In genomic region chr10:77894058-77894457, GRCh38 we compare ENCODE assay signal across 22 cellular contexts. TPM values are rescaled to one million over a fixed set of nuclear protein-coding genes. Genes with fewer than 3 reads are reported as not detected.
A peak's percentile ranks its signal among the peaks of the same experiment; 100 is the strongest.
DNase-seq lines count a peak whose midpoint lies in the region; ATAC-seq and TF ChIP-seq lines count a peak whose summit lies in the region.
"Had no signal": no experiment of that assay in that cellular context is flagged by ENCODE, and none has a peak within 500 bp of the region (broad histone marks: within the 10 kb centered on the region; RNA-seq: fewer than 3 reads in every experiment).

No MANE protein-coding gene starts in this region.

- H3K27ac ChIP-seq in GM23338 (ENCODE audit: low read depth) (peak overlapping the region; percentile 63; the same call in 1 of the 2 replicates), prostate gland (peak overlapping the region; percentile 92 to 93), PC-9 (no peak overlapping the region)
- H3K27ac ChIP-seq: A549, BLaER1, SK-N-MC had no signal

- H4K20me1 ChIP-seq in GM23338 (replicated peaks; ENCODE audit: insufficient read depth) (peaks cover 8% of the 10 kb centered on the region; the same call in 1 of the 2 replicates), PC-9 (ENCODE audit: insufficient read depth) (peaks cover 24% of the 10 kb centered on the region; the same call in 1 of the 2 replicates)

- H3K9me3 ChIP-seq in prostate gland = no peaks in the 10 kb centered on the region
- H3K9me3 ChIP-seq in PC-9 (ENCODE audit: insufficient read depth, low read depth) = no peaks in the 10 kb centered on the region
- H3K9me3 ChIP-seq: A549, BLaER1 had no signal

- peaks cover 86% of the 10 kb centered on the region for H3K79me2 ChIP-seq in GM23338 (replicated peaks; ENCODE audit: insufficient read depth)
- H3K79me2 ChIP-seq in PC-9 (ENCODE audit: low read depth) = peaks cover 84% of the 10 kb centered on the region

- DNase-seq in GM23338 (ENCODE audit: low spot score) (no peak), glutamatergic neuron (no peak), prostate gland (ENCODE audit: low spot score) (no peak), mesenteric fat pad (ENCODE audit: low spot score) (no peak), PC-9 (no peak), HT-29 (ENCODE audit: low spot score) (no peak), globus pallidus (ENCODE audit: low spot score) (no peak)
- DNase-seq: Calu3; CD4-positive, alpha-beta memory T cell; HFFc6; Kasumi-1; NCI-H1105; NCI-H2081; NCI-H2171 treated with DMSO at 0.1 percent for 48 hours; NCI-H446; NCI-H69; SHP77 had no signal

- no peaks in the 10 kb centered on the region for H3K36me3 ChIP-seq in GM23338 (ENCODE audit: insufficient read depth)
- H3K36me3 ChIP-seq in prostate gland = no peaks in the 10 kb centered on the region
- no peaks in the 10 kb centered on the region for H3K36me3 ChIP-seq in PC-9 (ENCODE audit: low read depth)
- H3K36me3 ChIP-seq: BLaER1 had no signal

- H3K4me3 Mint-ChIP-seq in GM23338 = no peak overlapping the region
- peak overlapping the region; percentile 48 for H3K4me3 Mint-ChIP-seq in activated T-helper 17 cell treated with anti-CD3 and anti-CD28 coated beads, Interleukin-2, amount 50 U/mL, for 72 hours
- no peak overlapping the region for H3K4me3 Mint-ChIP-seq in glutamatergic neuron (ENCODE audit: unreplicated experiment)
- H3K4me3 Mint-ChIP-seq: CD4-positive, alpha-beta memory T cell; HFFc6; IgD-negative memory B cell had no signal

- H3K4me2 ChIP-seq in GM23338 (no peak overlapping the region), PC-9 (no peak overlapping the region)
- H3K4me2 ChIP-seq: A549, BLaER1 had no signal

- 46% methylated on average over 3 of the region's 3 CpGs for WGBS in prostate gland

- H3K9me3 Mint-ChIP-seq in GM23338 (no peaks in the 10 kb centered on the region), glutamatergic neuron (ENCODE audit: unreplicated experiment) (peaks cover 10% of the 10 kb centered on the region)
- H3K9me3 Mint-ChIP-seq in activated T-helper 17 cell treated with anti-CD3 and anti-CD28 coated beads, Interleukin-2, amount 50 U/mL, for 72 hours = no peaks in the 10 kb centered on the region
- H3K9me3 Mint-ChIP-seq: CD4-positive, alpha-beta memory T cell; HFFc6; IgD-negative memory B cell had no signal

- H3F3A ChIP-seq in GM23338 (replicated peaks; ENCODE audit: low read depth) (0 out of 2 replicates have a peak, but pooled peaks cover 9% of the 10 kb centered on the region), PC-9 (ENCODE audit: insufficient read depth, low read depth) (peaks cover 16% of the 10 kb centered on the region; the same call in 1 of the 2 replicates)

- CTCF ChIA-PET in PC-9 (lab: Charles Lee) = interaction anchor here (0.6 kb wide), 1 partner anchor 136 kb away, joined by 3 read pairs; no protein-coding TSS in a partner anchor

- H2AFZ ChIP-seq in GM23338 (no peak overlapping the region), PC-9 (no peak overlapping the region)

- H3K27ac Mint-ChIP-seq in GM23338 = peak overlapping the region; percentile 82; the same call in 1 of the 2 replicates
- H3K27ac Mint-ChIP-seq in activated T-helper 17 cell treated with anti-CD3 and anti-CD28 coated beads, Interleukin-2, amount 50 U/mL, for 72 hours = peak overlapping the region; percentile 81
- H3K27ac Mint-ChIP-seq in glutamatergic neuron (ENCODE audit: unreplicated experiment) = peak overlapping the region; percentile 33
- H3K27ac Mint-ChIP-seq: HFFc6 had no signal

- H3K27me3 ChIP-seq in GM23338 (ENCODE audit: insufficient read depth) = no peaks in the 10 kb centered on the region
- H3K27me3 ChIP-seq in prostate gland (replicated peaks; ENCODE audit: insufficient read depth) = no peaks in the 10 kb centered on the region
- no peaks in the 10 kb centered on the region for H3K27me3 ChIP-seq in PC-9 (ENCODE audit: insufficient read depth, low read depth)
- H3K27me3 ChIP-seq: BLaER1 had no signal

- H3K4me1 ChIP-seq in GM23338 (ENCODE audit: insufficient read depth) (peaks cover 46% of the 10 kb centered on the region), prostate gland (replicated peaks) (peaks cover 45% of the 10 kb centered on the region), PC-9 (replicated peaks; ENCODE audit: insufficient read depth) (peaks cover 24% of the 10 kb centered on the region)

- no peak for ATAC-seq in GM23338
- ATAC-seq in activated T-helper 17 cell treated with anti-CD3 and anti-CD28 coated beads, Interleukin-2, amount 50 U/mL, for 72 hours (replicated peaks) = peak; percentile 62
- ATAC-seq: A549 had no signal

- peaks cover 24% of the 10 kb centered on the region for H3K27me3 Mint-ChIP-seq in GM23338 (ENCODE audit: insufficient read depth, low read depth, poor library complexity)
- no peaks in the 10 kb centered on the region for H3K27me3 Mint-ChIP-seq in activated T-helper 17 cell treated with anti-CD3 and anti-CD28 coated beads, Interleukin-2, amount 50 U/mL, for 72 hours
- peaks cover 4% of the 10 kb centered on the region for H3K27me3 Mint-ChIP-seq in glutamatergic neuron (ENCODE audit: unreplicated experiment)

- no peak overlapping the region for H3K4me3 ChIP-seq in GM23338
- no peak overlapping the region for H3K4me3 ChIP-seq in prostate gland
- no peak overlapping the region for H3K4me3 ChIP-seq in PC-9
- H3K4me3 ChIP-seq: A549, BLaER1, SK-N-MC had no signal

- intact Hi-C loops in prostate gland (cut with DNase I) (no loop called here), PC-9 (cut with micrococcal nuclease; ENCODE audit: unreplicated experiment) (no loop called here)

- H3K9me2 ChIP-seq in GM23338 (ENCODE audit: insufficient read depth) = no peaks in the 10 kb centered on the region
- no peaks in the 10 kb centered on the region for H3K9me2 ChIP-seq in PC-9 (ENCODE audit: insufficient read depth)

- no peak for TF ChIP-seq POLR2A in prostate gland (IDR thresholded peaks at IDR 0.05)

- BruUV-seq in PC-9 (replicated peaks; lab: Mats Ljungman, UMichigan) = no TSS peak

- TF ChIP-seq CTCF in GM23338 (conservative IDR thresholded peaks at IDR 0.05; ENCODE audit: low read depth in 2 of 2) (no peak), glutamatergic neuron (IDR thresholded peaks at IDR 0.05; ENCODE audit: partially characterized antibody, unreplicated experiment) (no peak), prostate gland (IDR thresholded peaks at IDR 0.05) (no peak), PC-9 (conservative IDR thresholded peaks at IDR 0.05) (no peak)

- H3K4me1 Mint-ChIP-seq in GM23338 (peaks cover 69% of the 10 kb centered on the region), glutamatergic neuron (ENCODE audit: low read depth, unreplicated experiment) (peaks cover 16% of the 10 kb centered on the region)
- peaks cover 5% of the 10 kb centered on the region for H3K4me1 Mint-ChIP-seq in activated T-helper 17 cell treated with anti-CD3 and anti-CD28 coated beads, Interleukin-2, amount 50 U/mL, for 72 hours
- H3K4me1 Mint-ChIP-seq: CD4-positive, alpha-beta memory T cell; IgD-negative memory B cell had no signal

- H3K36me3 Mint-ChIP-seq in GM23338 (ENCODE audit: low read depth) = no peaks in the 10 kb centered on the region
- H3K36me3 Mint-ChIP-seq in activated T-helper 17 cell treated with anti-CD3 and anti-CD28 coated beads, Interleukin-2, amount 50 U/mL, for 72 hours (ENCODE audit: low read depth) = no peaks in the 10 kb centered on the region
- no peaks in the 10 kb centered on the region for H3K36me3 Mint-ChIP-seq in glutamatergic neuron (ENCODE audit: unreplicated experiment)
- H3K36me3 Mint-ChIP-seq: CD4-positive, alpha-beta memory T cell; IgD-negative memory B cell had no signal

- POLR2A ChIA-PET in PC-9 (lab: Charles Lee; ENCODE audit: unreplicated experiment) = no interaction called here

TF ChIP-seq in GM23338, 12 proteins besides CTCF, POLR2A, EP300 and RAD21 (continues in another document):
- TF ChIP-seq CREB1 (CRISPR knock-in tag; IDR thresholded peaks at IDR 0.05; ENCODE audit: low read depth) = no peak
- TF ChIP-seq POLR2AphosphoS5 (IDR thresholded peaks at IDR 0.05; ENCODE audit: low read depth) = no peak
- no peak for TF ChIP-seq JUNB (IDR thresholded peaks at IDR 0.05; ENCODE audit: unreplicated experiment)
- no peak for TF ChIP-seq ETS1 (IDR thresholded peaks at IDR 0.05)
- no peak for TF ChIP-seq STAT1 (IDR thresholded peaks at IDR 0.05; ENCODE audit: unreplicated experiment)
- TF ChIP-seq ZNF114 (CRISPR knock-in tag; IDR thresholded peaks at IDR 0.05) = no peak

RNA-seq across cellular contexts. Expression of gene DLG5, which starts 32.5 kb away (rescaled TPM):
- total RNA-seq in GM23338 (2014; rRNA removed; shearing (Covaris generic)) = 50.8 and 66.6 TPM in 2 replicates
- 6.0 and 7.4 TPM in 2 replicates for polyA plus RNA-seq in GM23338 (2016; fragmentation: Nextera tagmentation; extraction: Ambion mirVana)
- total RNA-seq in activated T-helper 17 cell treated with anti-CD3 and anti-CD28 coated beads, Interleukin-2, amount 50 U/mL, for 72 hours = 1 to 10 TPM; 3.0 to 7.1 TPM
- 35.5 TPM for total RNA-seq in glutamatergic neuron (ENCODE audit: unreplicated experiment)
- 100 to 1,000 TPM in 1 of 2 donors, 10 to 100 TPM in 1; 72.3 to 134 TPM for total RNA-seq in prostate gland
- total RNA-seq in mesenteric fat pad = 30.6 TPM
- total RNA-seq in PC-9 (2021) = 75.5 and 81.7 TPM in 2 replicates
- total RNA-seq in HT-29 (2014; rRNA removed; shearing (Covaris generic)) = 17.9 and 24.9 TPM in 2 replicates
